23 cellular contexts compared by ENCODE assay signal in genomic region chr22:22392131-22392530, GRCh38.
"Had no signal": no experiment of that assay in that cellular context is flagged by ENCODE, and none has a peak within 500 bp of the region (broad histone marks: within the 10 kb centered on the region; RNA-seq: fewer than 3 reads in every experiment).

No MANE protein-coding gene starts in this region.

- H3K4me3 ChIP-seq: coronary artery, esophagus squamous epithelium, lower lobe of right lung, smooth muscle cell, thoracic aorta, tibial nerve, upper lobe of right lung, uterus had no signal

- H3K9me3 Mint-ChIP-seq: natural killer cell had no signal

- H3K27ac ChIP-seq: coronary artery, esophagus squamous epithelium, lower lobe of right lung, neutrophil, parathyroid adenoma, thoracic aorta, tibial nerve, upper lobe of right lung, uterus had no signal

- H3K9me3 ChIP-seq: neutrophil, upper lobe of right lung, uterus had no signal

- H3K27ac Mint-ChIP-seq: natural killer cell had no signal

- DNase-seq: dermis blood vessel endothelial cell; effector memory CD4-positive, alpha-beta T cell; esophagus squamous epithelium; foreskin melanocyte; left cardiac atrium; left ventricle myocardium superior; lower lobe of right lung; natural killer cell; stimulated activated CD4-positive, alpha-beta T cell treated with anti-CD3 and anti-CD28 coated beads, Interleukin-12 subunit alpha, Interleukin-12 subunit beta, amount 100 ng/mL, for 4 hours; stimulated activated CD4-positive, alpha-beta T cell treated with anti-CD3 and anti-CD28 coated beads, Interleukin-1b, Interleukin-23, amount 100 ng/mL, for 48 hours; stimulated activated CD4-positive, alpha-beta T cell treated with anti-CD3 and anti-CD28 coated beads, Interleukin-4, amount 100 ng/mL, for 1 hour; stimulated activated CD8-positive, alpha-beta memory T cell treated with anti-CD3 and anti-CD28 coated beads, Interleukin-4, amount 100 ng/mL, for 48 hours; stimulated activated naive CD4-positive, alpha-beta T cell; upper lobe of right lung; uterus had no signal

- H3K4me1 Mint-ChIP-seq: natural killer cell had no signal

- ATAC-seq: left cardiac atrium, left ventricle myocardium superior, lower lobe of right lung, sciatic nerve, upper lobe of right lung had no signal

- H3K4me3 Mint-ChIP-seq: natural killer cell, neural crest cell had no signal

- H3K79me2 ChIP-seq: parathyroid adenoma had no signal

- H2AFZ ChIP-seq: parathyroid adenoma had no signal

- H3K36me3 Mint-ChIP-seq: natural killer cell had no signal

- H3K4me2 ChIP-seq: smooth muscle cell had no signal

- H3K36me3 ChIP-seq: esophagus squamous epithelium, lower lobe of right lung, neutrophil, thoracic aorta, tibial nerve, upper lobe of right lung, uterus had no signal

- H3K27me3 ChIP-seq: uterus had no signal

- H3K9ac ChIP-seq: parathyroid adenoma had no signal

- H3K4me1 ChIP-seq: lower lobe of right lung, parathyroid adenoma, upper lobe of right lung, uterus had no signal
